ENCODE assay signal across 20 cellular contexts in the genomic region with DNA sequence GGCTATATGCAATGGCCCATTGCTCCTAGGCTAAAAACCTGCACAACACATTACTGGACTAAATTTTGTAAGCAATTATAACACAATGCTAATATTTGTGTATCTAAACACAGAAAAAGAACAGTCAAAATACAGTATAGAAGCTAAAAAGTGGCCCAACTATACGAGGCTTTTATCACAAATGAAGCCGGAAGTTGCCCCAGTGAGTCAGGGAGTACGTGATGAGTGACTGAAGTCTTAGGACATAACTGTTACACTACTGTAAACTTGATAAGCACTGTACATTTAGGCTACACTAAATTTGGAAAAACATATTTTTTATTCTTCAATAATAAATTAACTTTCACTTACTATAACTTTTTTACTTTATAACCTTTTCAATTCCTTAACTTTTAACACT.
"Had no signal": no experiment of that assay in that cellular context is flagged by ENCODE, and none has a peak within 500 bp of the region (broad histone marks: within the 10 kb centered on the region; RNA-seq: fewer than 3 reads in every experiment).

No MANE protein-coding gene starts in this region.

- H3K4me3 ChIP-seq: cardiac muscle cell, gastrocnemius medialis, heart left ventricle, left ventricle myocardium inferior, neural progenitor cell, right atrium auricular region, tibial nerve had no signal

- FAIRE-seq: urothelium cell line had no signal

- DNase-seq: activated CD4-positive, alpha-beta T cell treated with anti-CD3 and anti-CD28 coated beads for 1 hour; activated CD8-positive, alpha-beta memory T cell treated with anti-CD3 and anti-CD28 coated beads for 24 hours; activated CD8-positive, alpha-beta memory T cell treated with anti-CD3 and anti-CD28 coated beads, Interleukin-2, amount 50 U/mL, for 48 hours; activated effector memory CD4-positive, alpha-beta T cell treated with anti-CD3 and anti-CD28 coated beads, Interleukin-2, amount 50 U/mL, for 16 hours; activated T-cell treated with anti-CD3 and anti-CD28 coated beads, Interleukin-2, amount 50 U/mL, for 48 hours; effector memory CD8-positive, alpha-beta T cell; gastrocnemius medialis; heart left ventricle; kidney glomerular epithelial cell; left ventricle myocardium inferior; naive thymus-derived CD4-positive, alpha-beta T cell; stimulated activated CD4-positive, alpha-beta T cell treated with anti-CD3 and anti-CD28 coated beads, Interleukin-2, amount 100 ng/mL, for 24 hours; T-helper 1 cell; T-helper 9 cell; WERI-Rb-1 had no signal
